ENCODE assay signal across 21 cellular contexts in the genomic region with DNA sequence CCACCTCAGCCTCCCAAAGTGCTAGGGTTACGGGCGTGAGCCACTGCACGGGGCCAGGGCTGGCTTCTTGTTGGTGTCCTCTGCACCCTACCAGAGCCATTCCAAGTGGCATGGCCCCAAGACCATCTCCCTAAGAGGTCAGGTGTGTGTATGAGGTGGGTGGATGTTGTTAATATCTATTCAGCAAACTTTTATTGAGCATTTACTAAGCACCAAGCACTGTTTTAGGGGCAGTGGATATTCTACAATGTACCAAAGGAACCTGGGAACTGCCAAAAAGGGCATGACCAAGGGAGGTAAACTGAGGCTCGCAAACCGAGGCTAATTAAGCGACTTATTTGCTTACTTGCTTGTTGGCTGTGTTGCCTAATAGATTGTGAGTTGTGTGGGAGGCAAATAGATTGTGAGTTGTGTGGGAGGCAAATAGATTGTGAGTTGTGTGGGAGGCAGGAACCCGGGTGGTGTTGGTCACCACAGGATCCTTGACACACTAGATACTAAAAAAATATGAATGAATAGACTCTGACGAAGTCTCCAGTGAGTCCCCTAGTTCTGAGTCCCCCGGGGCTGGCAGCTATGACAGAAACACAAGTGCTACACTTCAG. TPM values are rescaled to one million over a fixed set of nuclear protein-coding genes. Genes with fewer than 3 reads are reported as not detected.
DNase-seq lines count a peak whose midpoint lies in the region; ATAC-seq, FAIRE-seq and TF ChIP-seq lines count a peak whose summit lies in the region.
"Had no signal": no experiment of that assay in that cellular context is flagged by ENCODE, and none has a peak within 500 bp of the region (broad histone marks: within the 10 kb centered on the region; RNA-seq: fewer than 3 reads in every experiment).

No MANE protein-coding gene starts in this region.

- CTCF ChIA-PET in activated CD4-positive, alpha-beta T cell treated with anti-CD3 and anti-CD28 coated beads for 36 hours (lab: Charles Lee): interaction anchor here (0.7 kb wide), 1 partner anchor 88 kb away, joined by 3 read pairs; no protein-coding TSS in a partner anchor
- CTCF ChIA-PET in A549 (lab: Yijun Ruan, JAX) (interaction anchor here (0.6 to 4.5 kb wide), 6 partner anchors 63 to 410 kb away, joined by 3 to 27 read pairs (median 3); partner anchors contain the start of genes KPTN and NAPA), HEK293 (lab: Yijun Ruan, JAX) (interaction anchor here (0.9 to 1.4 kb wide), 2 partner anchors 88 to 167 kb away, joined by 5 read pairs; no protein-coding TSS in a partner anchor)

- peaks cover 0 to 2% of the 10 kb centered on the region in 2 experiments; a peak in 2 of 3 replicates for H3K36me3 ChIP-seq in HEK293 (ENCODE audit: control insufficient read depth in 2 of 2, insufficient read depth in 1 of 2, low read length in 2 of 2)
- H3K36me3 ChIP-seq: BLaER1 had no signal

- H3K27ac Mint-ChIP-seq in activated CD4-positive, alpha-beta T cell treated with anti-CD3 and anti-CD28 coated beads for 36 hours: no peak overlapping the region
- peak overlapping the region in 2 of 3 experiments; percentile 43 to 50 for H3K27ac Mint-ChIP-seq in nephron

- H3K4me3 ChIP-seq in A549: no peak overlapping the region
- H3K4me3 ChIP-seq in HEK293 (ENCODE audit: low read depth, low read length): no peak overlapping the region
- H3K4me3 ChIP-seq: BLaER1 had no signal

- FAIRE-seq in A549 (lab: Jason Lieb, UNC) (peak; percentile 7), D721Med (lab: Jason Lieb, UNC) (no peak)
- FAIRE-seq: HepG2 had no signal

- intact Hi-C loops in activated CD4-positive, alpha-beta T cell treated with anti-CD3 and anti-CD28 coated beads for 36 hours (cut with DNase I, micrococcal nuclease): loop anchor here (5.0 to 10.0 kb wide), 3 partner anchors 259 to 721 kb away; partner anchors contain the start of genes DHX34 (in 1 of the 2), EMP3 (in 1 of the 2) and TMEM160 (in 1 of the 2)

- TF ChIP-seq RAD21 in A549 (conservative IDR thresholded peaks at IDR 0.05 in 1 of 2, IDR thresholded peaks at IDR 0.05 in 1 of 2): no peak

- H3K27ac ChIP-seq in A549: no peak overlapping the region
- H3K27ac ChIP-seq in HEK293 (ENCODE audit: extremely low read depth, low read depth, low read length): no peak overlapping the region
- H3K27ac ChIP-seq: BLaER1, KMS-11 had no signal

- H3K9me3 Mint-ChIP-seq in activated CD4-positive, alpha-beta T cell treated with anti-CD3 and anti-CD28 coated beads for 36 hours (ENCODE audit: low read depth): no peaks in the 10 kb centered on the region
- H3K9me3 Mint-ChIP-seq in nephron: no peaks in the 10 kb centered on the region

- TF ChIP-seq CTCF in A549 (IDR thresholded peaks at IDR 0.05) (no peak), HEK293 (tag by site-specific recombination; IDR thresholded peaks at IDR 0.05) (no peak), nephron (IDR thresholded peaks at IDR 0.05; ENCODE audit: unreplicated experiment in 3 of 3) (no peak), D721Med (IDR thresholded peaks at IDR 0.05; ENCODE audit: insufficient read depth, missing control alignments) (no peak)

- H3K4me1 ChIP-seq in A549 (peaks cover 12% of the 10 kb centered on the region), HEK293 (ENCODE audit: control insufficient read depth, insufficient read depth, low read length) (peaks cover 5% of the 10 kb centered on the region; the same call in 1 of the 2 replicates)

- POLR2A ChIA-PET in activated CD4-positive, alpha-beta T cell treated with anti-CD3 and anti-CD28 coated beads for 36 hours (lab: Charles Lee): no interaction called here
- POLR2A ChIA-PET in A549 (lab: Yijun Ruan, JAX): no interaction called here
- POLR2A ChIA-PET in HEK293 (lab: Yijun Ruan, JAX): interaction anchor here (0.5 to 1.8 kb wide), 3 partner anchors 33 to 88 kb away, joined by 3 to 5 read pairs (median 3); no protein-coding TSS in a partner anchor

- no peak for TF ChIP-seq EP300 in A549 (IDR thresholded peaks at IDR 0.05)

- H3K27me3 Mint-ChIP-seq in activated CD4-positive, alpha-beta T cell treated with anti-CD3 and anti-CD28 coated beads for 36 hours: no peaks in the 10 kb centered on the region
- peaks cover 15% of the 10 kb centered on the region for H3K27me3 Mint-ChIP-seq in nephron (ENCODE audit: low read depth)

- peaks cover 26% of the 10 kb centered on the region for H3K4me1 Mint-ChIP-seq in activated CD4-positive, alpha-beta T cell treated with anti-CD3 and anti-CD28 coated beads for 36 hours
- peaks cover 14% of the 10 kb centered on the region for H3K4me1 Mint-ChIP-seq in nephron

- H3K36me3 Mint-ChIP-seq in activated CD4-positive, alpha-beta T cell treated with anti-CD3 and anti-CD28 coated beads for 36 hours (ENCODE audit: low read depth): peaks cover 2% of the 10 kb centered on the region
- H3K36me3 Mint-ChIP-seq in nephron (ENCODE audit: low read depth): peaks cover 4% of the 10 kb centered on the region

- DNase-seq in activated CD4-positive, alpha-beta T cell treated with anti-CD3 and anti-CD28 coated beads for 36 hours: peak; percentile 21
- DNase-seq in activated CD4-positive, alpha-beta T cell treated with anti-CD3 and anti-CD28 coated beads, Interleukin-2, amount 50 U/mL, for 48 hours: no peak
- DNase-seq in A549 (ENCODE audit: low read depth in 1 of 2, low spot score in 1 of 2) (no peak), D721Med (ENCODE audit: insufficient read length, low spot score) (no peak), NCI-H82 (lab: John Stamatoyannopoulos, UW) (no peak), HuH-7.5 (ENCODE audit: low spot score) (no peak)
- DNase-seq: DMS79 treated with DMSO at 0.1 percent for 48 hours, H7, NCI-H1417, NCI-H1930, NCI-H226, NCI-H524 treated with DMSO at 0.1 percent for 48 hours, PC-3, RPMI8226, SHP77 treated with DMSO at 0.1 percent for 48 hours had no signal

- H3K4me3 Mint-ChIP-seq in activated CD4-positive, alpha-beta T cell treated with anti-CD3 and anti-CD28 coated beads for 36 hours: no peak overlapping the region
- H3K4me3 Mint-ChIP-seq in nephron: peak overlapping the region; percentile 31 to 56 (median 42)

- no peak for ATAC-seq in activated CD4-positive, alpha-beta T cell treated with anti-CD3 and anti-CD28 coated beads for 36 hours
- ATAC-seq in A549: no peak
- ATAC-seq: HepG2, PC-3 had no signal

- TF ChIP-seq POLR2A in A549 (IDR thresholded peaks at IDR 0.05; ENCODE audit: low read length): no peak

- H3K4me2 ChIP-seq in A549: no peak overlapping the region
- H3K4me2 ChIP-seq: BLaER1, KMS-11 had no signal

- 57% methylated on average over 9 of the region's 9 CpGs for WGBS in A549 (ENCODE audit: missing lambda C conversion rate)

- no peaks in the 10 kb centered on the region for H3K9me3 ChIP-seq in A549
- H3K9me3 ChIP-seq in HEK293 (ENCODE audit: control insufficient read depth, insufficient read depth, low read depth, low read length): no peaks in the 10 kb centered on the region
- H3K9me3 ChIP-seq: BLaER1 had no signal

TF ChIP-seq in A549, 52 proteins besides CTCF, POLR2A, EP300 and RAD21 (continues in another document):
- no peak for TF ChIP-seq MAFK (IDR thresholded peaks at IDR 0.05; ENCODE audit: partially characterized antibody)

TF ChIP-seq in HEK293, 187 proteins besides CTCF, POLR2A, EP300 and RAD21:
- TF ChIP-seq EGR2 (tag by site-specific recombination; IDR thresholded peaks at IDR 0.05; ENCODE audit: low read depth): peak; percentile 98
- TF ChIP-seq ZNF214 (tag by site-specific recombination; IDR thresholded peaks at IDR 0.05; ENCODE audit: borderline replicate concordance): no peak
- TF ChIP-seq GLIS1 (tag by site-specific recombination; IDR thresholded peaks at IDR 0.05): peak; percentile 28; the same call in 1 of the 2 replicates
- TF ChIP-seq ZFHX2 (tag by site-specific recombination; conservative IDR thresholded peaks at IDR 0.05): peak; percentile 99
- TF ChIP-seq ZNF664 (tag by site-specific recombination; IDR thresholded peaks at IDR 0.05): peak; percentile 97
- TF ChIP-seq ZNF449 (tag by site-specific recombination; IDR thresholded peaks at IDR 0.05): no peak
- TF ChIP-seq ZSCAN30 (tag by site-specific recombination; IDR thresholded peaks at IDR 0.05): no peak
TF ChIP-seq in HEK293: peak in this region for 4.

RNA-seq across cellular contexts. Expression of gene BICRA, which starts 5.1 kb away (rescaled TPM):
- total RNA-seq in activated CD4-positive, alpha-beta T cell treated with anti-CD3 and anti-CD28 coated beads for 36 hours: 10 to 100 TPM in 1 of 2 experiments, 1 to 10 TPM in 1; 9.8 to 13.3 TPM
- polyA plus RNA-seq in A549 (2011; rRNA removed) (0.83 and 1.1 TPM in 2 replicates), A549 (2017; fragmentation: RNase III; extraction: RNeasy Plus Mini Kit Qiagen cat#74134 plus additional on column Dnase treatment) (12.4 to 14.6 TPM (median 12.4 TPM) in 3 replicates)
- polyA plus RNA-seq in A549 (2012; cell fraction: cytosol; rRNA removed): 2.2 and 3.6 TPM in 2 replicates
- 13.2 and 16.4 TPM in 2 replicates for polyA plus RNA-seq in A549 (2012; cell fraction: nucleus; rRNA removed)
- polyA minus RNA-seq in A549 (2011; rRNA and poly(A)+ RNA removed): 5.8 and 9.0 TPM in 2 replicates
- total RNA-seq: A172 had no signal

RNA-seq across cellular contexts. Expression of gene ZNF541, which starts 30.9 kb away (rescaled TPM):
- under 1 TPM; 0.11 to 0.14 TPM for total RNA-seq in activated CD4-positive, alpha-beta T cell treated with anti-CD3 and anti-CD28 coated beads for 36 hours
- polyA plus RNA-seq in A549 (2011; rRNA removed) (not detected in 2 replicates), A549 (2017; fragmentation: RNase III; extraction: RNeasy Plus Mini Kit Qiagen cat#74134 plus additional on column Dnase treatment) (not detected in 3 replicates)
- not detected in 2 replicates for polyA plus RNA-seq in A549 (2012; cell fraction: cytosol; rRNA removed)
- polyA plus RNA-seq in A549 (2012; cell fraction: nucleus; rRNA removed): not detected in 2 replicates
- not detected in 2 replicates for polyA minus RNA-seq in A549 (2011; rRNA and poly(A)+ RNA removed)
- total RNA-seq: A172, H7, PC-3 had no signal
